1 cellular context compared by ENCODE assay signal in genomic region chr6:155122199-155122950, GRCh38.
TF ChIP-seq lines count a peak whose summit lies in the region.

No MANE protein-coding gene starts in this region.

TF ChIP-seq in IMR-90, 13 proteins besides CTCF, POLR2A, EP300 and RAD21:
- TF ChIP-seq MAFK (IDR thresholded peaks at IDR 0.05; ENCODE audit: low read depth, low read length) (no peak), RCOR1 (IDR thresholded peaks at IDR 0.05; ENCODE audit: insufficient replicate concordance, low read length) (no peak), NFE2L2 (IDR thresholded peaks at IDR 0.05; ENCODE audit: low read depth, low read length) (no peak), RFX5 (IDR thresholded peaks at IDR 0.05; ENCODE audit: low read depth, low read length) (no peak), MXI1 (IDR thresholded peaks at IDR 0.05; ENCODE audit: borderline replicate concordance, low read depth, low read length) (no peak), FOS (IDR thresholded peaks at IDR 0.05; ENCODE audit: low read depth, low read length) (no peak), MAZ (IDR thresholded peaks at IDR 0.05; ENCODE audit: borderline replicate concordance, low read depth, low read length) (no peak), BHLHE40 (IDR thresholded peaks at IDR 0.05; ENCODE audit: low read depth, low read length) (no peak), CHD1 (IDR thresholded peaks at IDR 0.05; ENCODE audit: low read depth, low read length) (no peak), SMC3 (IDR thresholded peaks at IDR 0.05; ENCODE audit: low read depth, low read length) (no peak), CEBPB (IDR thresholded peaks at IDR 0.05; ENCODE audit: low read depth, low read length) (no peak)
- TF ChIP-seq, protein P1, sequence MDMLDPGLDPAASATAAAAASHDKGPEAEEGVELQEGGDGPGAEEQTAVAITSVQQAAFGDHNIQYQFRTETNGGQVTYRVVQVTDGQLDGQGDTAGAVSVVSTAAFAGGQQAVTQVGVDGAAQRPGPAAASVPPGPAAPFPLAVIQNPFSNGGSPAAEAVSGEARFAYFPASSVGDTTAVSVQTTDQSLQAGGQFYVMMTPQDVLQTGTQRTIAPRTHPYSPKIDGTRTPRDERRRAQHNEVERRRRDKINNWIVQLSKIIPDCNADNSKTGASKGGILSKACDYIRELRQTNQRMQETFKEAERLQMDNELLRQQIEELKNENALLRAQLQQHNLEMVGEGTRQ (IDR thresholded peaks at IDR 0.05; ENCODE audit: low read depth, low read length) = no peak
- TF ChIP-seq, protein P2, sequence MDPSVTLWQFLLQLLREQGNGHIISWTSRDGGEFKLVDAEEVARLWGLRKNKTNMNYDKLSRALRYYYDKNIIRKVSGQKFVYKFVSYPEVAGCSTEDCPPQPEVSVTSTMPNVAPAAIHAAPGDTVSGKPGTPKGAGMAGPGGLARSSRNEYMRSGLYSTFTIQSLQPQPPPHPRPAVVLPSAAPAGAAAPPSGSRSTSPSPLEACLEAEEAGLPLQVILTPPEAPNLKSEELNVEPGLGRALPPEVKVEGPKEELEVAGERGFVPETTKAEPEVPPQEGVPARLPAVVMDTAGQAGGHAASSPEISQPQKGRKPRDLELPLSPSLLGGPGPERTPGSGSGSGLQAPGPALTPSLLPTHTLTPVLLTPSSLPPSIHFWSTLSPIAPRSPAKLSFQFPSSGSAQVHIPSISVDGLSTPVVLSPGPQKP (IDR thresholded peaks at IDR 0.05; ENCODE audit: borderline replicate concordance, low read depth, low read length) = no peak
